In genomic region chr12:47652491-47653234, GRCh38 we compare ENCODE assay signal across 13 cellular contexts. TPM values are rescaled to one million over a fixed set of nuclear protein-coding genes. Genes with fewer than 3 reads are reported as not detected.
DNase-seq lines count a peak whose midpoint lies in the region; ATAC-seq and TF ChIP-seq lines count a peak whose summit lies in the region.
"Had no signal": no experiment of that assay in that cellular context is flagged by ENCODE, and none has a peak within 500 bp of the region (broad histone marks: within the 10 kb centered on the region; RNA-seq: fewer than 3 reads in every experiment).

No MANE protein-coding gene starts in this region.

- ATAC-seq in right lobe of liver = peak; percentile 57 to 80 (median 61)
- ATAC-seq in stimulated activated effector memory CD8-positive, alpha-beta T cell treated with anti-CD3 and anti-CD28 coated beads, Interleukin-12 subunit alpha, Interleukin-12 subunit beta, amount 100 ng/mL, for 72 hours = no peak

- H3K4me1 ChIP-seq in ACC112 (ENCODE audit: control insufficient read depth, insufficient read depth, low read length, unreplicated experiment) (peaks cover 15% of the 10 kb centered on the region), right lobe of liver (peaks cover 2 to 14% (median 6%) of the 10 kb centered on the region in 4 donors), esophagus muscularis mucosa (peaks cover 0 to 17% (median 17%) of the 10 kb centered on the region in 4 donors)
- H3K4me1 ChIP-seq: uterus had no signal

- H3K27ac Mint-ChIP-seq in stimulated activated effector memory CD8-positive, alpha-beta T cell treated with anti-CD3 and anti-CD28 coated beads, Interleukin-12 subunit alpha, Interleukin-12 subunit beta, amount 100 ng/mL, for 72 hours = no peak overlapping the region
- H3K27ac Mint-ChIP-seq: activated naive CD4-positive, alpha-beta T cell treated with anti-CD3 and anti-CD28 coated beads, Interleukin-2, amount 50 U/mL, for 24 hours had no signal

- H3K9me3 Mint-ChIP-seq in stimulated activated effector memory CD8-positive, alpha-beta T cell treated with anti-CD3 and anti-CD28 coated beads, Interleukin-12 subunit alpha, Interleukin-12 subunit beta, amount 100 ng/mL, for 72 hours = no peaks in the 10 kb centered on the region
- H3K9me3 Mint-ChIP-seq: activated naive CD4-positive, alpha-beta T cell treated with anti-CD3 and anti-CD28 coated beads, Interleukin-2, amount 50 U/mL, for 24 hours had no signal

- TF ChIP-seq EP300 in esophagus muscularis mucosa (IDR thresholded peaks at IDR 0.05) = no peak

- peaks cover 2% of the 10 kb centered on the region; the same call in 1 of the 2 replicates for H3K36me3 ChIP-seq in ACC112 (ENCODE audit: insufficient read depth, low read length)
- H3K36me3 ChIP-seq in right lobe of liver = no peaks in the 10 kb centered on the region
- H3K36me3 ChIP-seq in esophagus muscularis mucosa = peaks cover 0 to 2% (median 0%) of the 10 kb centered on the region in 4 donors
- H3K36me3 ChIP-seq: uterus had no signal

- TF ChIP-seq CTCF in VCaP (conservative IDR thresholded peaks at IDR 0.05) (no peak), right lobe of liver (IDR thresholded peaks at IDR 0.05) (no peak), esophagus muscularis mucosa (IDR thresholded peaks at IDR 0.05) (no peak)

- H3K9me3 ChIP-seq in right lobe of liver (no peaks in the 10 kb centered on the region), esophagus muscularis mucosa (no peaks in the 10 kb centered on the region)
- H3K9me3 ChIP-seq: uterus had no signal

- no peak overlapping the region for H3K27ac ChIP-seq in ACC112 (ENCODE audit: low read depth, low read length)
- H3K27ac ChIP-seq in VCaP = peak overlapping the region; percentile 49; the same call in 1 of the 2 replicates
- peak overlapping the region in 1 of 3 donors; percentile 19 for H3K27ac ChIP-seq in right lobe of liver
- H3K27ac ChIP-seq in esophagus muscularis mucosa (replicated peaks in 1 of 4) = no peak overlapping the region
- H3K27ac ChIP-seq: KMS-11 had no signal

- H3K79me2 ChIP-seq in ACC112 (ENCODE audit: control insufficient read depth, insufficient read depth, low read length, unreplicated experiment) = no peaks in the 10 kb centered on the region

- 6% methylated on average over 3 of the region's 4 CpGs for WGBS in right lobe of liver (ENCODE audit: insufficient coverage, low coverage, low lambda C conversion rate, missing lambda C conversion rate)
- 54% methylated on average over 4 of the region's 4 CpGs for WGBS in esophagus muscularis mucosa

- peak overlapping the region; percentile 12 for H2AFZ ChIP-seq in ACC112 (ENCODE audit: low read length, unreplicated experiment)

- intact Hi-C loops in right lobe of liver (cut with DNase I) (no loop called here), esophagus muscularis mucosa (cut with DNase I) (loop anchor here (5.0 kb wide), 1 partner anchor 190 kb away; no protein-coding TSS in a partner anchor)

- H3K27me3 ChIP-seq in ACC112 (ENCODE audit: insufficient read depth, low read length) (no peaks in the 10 kb centered on the region), right lobe of liver (no peaks in the 10 kb centered on the region), esophagus muscularis mucosa (no peaks in the 10 kb centered on the region)
- H3K27me3 ChIP-seq: uterus had no signal

- no peak for TF ChIP-seq POLR2A in right lobe of liver (IDR thresholded peaks at IDR 0.05)
- TF ChIP-seq POLR2A in esophagus muscularis mucosa (IDR thresholded peaks at IDR 0.05; ENCODE audit: low read depth) = no peak

- DNase-seq in KG1 (lab: John Stamatoyannopoulos, UW) (peak; percentile 34), right lobe of liver (peak in 1 of 3 donors; percentile 30), SKM-1 (lab: John Stamatoyannopoulos, UW; ENCODE audit: unreplicated experiment) (no peak), esophagus muscularis mucosa (ENCODE audit: extremely low spot score) (no peak)
- DNase-seq in stimulated activated effector memory CD8-positive, alpha-beta T cell treated with anti-CD3 and anti-CD28 coated beads, Interleukin-12 subunit alpha, Interleukin-12 subunit beta, amount 100 ng/mL, for 72 hours (ENCODE audit: low spot score in 2 of 2) = no peak
- DNase-seq in NK-92 treated with Interleukin-12 subunit alpha and Interleukin-12 subunit beta, amount 100 ng/mL, for 24 hours (lab: John Stamatoyannopoulos, UW) = no peak
- DNase-seq: activated CD4-positive, CD25-positive, alpha-beta regulatory T cell treated with anti-CD3 and anti-CD28 coated beads, Interleukin-2, amount 50 U/mL, for 72 hours; effector CD4-positive, alpha-beta T cell; uterus had no signal

- no peak overlapping the region for H3K4me3 Mint-ChIP-seq in stimulated activated effector memory CD8-positive, alpha-beta T cell treated with anti-CD3 and anti-CD28 coated beads, Interleukin-12 subunit alpha, Interleukin-12 subunit beta, amount 100 ng/mL, for 72 hours
- H3K4me3 Mint-ChIP-seq: activated naive CD4-positive, alpha-beta T cell treated with anti-CD3 and anti-CD28 coated beads, Interleukin-2, amount 50 U/mL, for 24 hours had no signal

- no peaks in the 10 kb centered on the region for H3K36me3 Mint-ChIP-seq in stimulated activated effector memory CD8-positive, alpha-beta T cell treated with anti-CD3 and anti-CD28 coated beads, Interleukin-12 subunit alpha, Interleukin-12 subunit beta, amount 100 ng/mL, for 72 hours

- H3K4me3 ChIP-seq in ACC112 (ENCODE audit: low read depth, low read length) (no peak overlapping the region), right lobe of liver (no peak overlapping the region), esophagus muscularis mucosa (no peak overlapping the region)
- H3K4me3 ChIP-seq: uterus had no signal

- H3K4me1 Mint-ChIP-seq in stimulated activated effector memory CD8-positive, alpha-beta T cell treated with anti-CD3 and anti-CD28 coated beads, Interleukin-12 subunit alpha, Interleukin-12 subunit beta, amount 100 ng/mL, for 72 hours = peaks cover 13% of the 10 kb centered on the region

RNA-seq across cellular contexts. Expression of gene RPAP3, which starts 53.2 kb away (rescaled TPM):
- 10 to 100 TPM in 3 of 6 experiments, 1 to 10 TPM in 3; 6.9 to 13.2 (median 10.4) TPM for total RNA-seq in right lobe of liver
- total RNA-seq in esophagus muscularis mucosa = 10 to 100 TPM; 10.3 to 17.9 (median 13.5) TPM
